In genomic region chr1:38140025-38140487, GRCh38 we compare ENCODE assay signal across 2 cellular contexts.
TF ChIP-seq lines count a peak whose summit lies in the region.

No MANE protein-coding gene starts in this region.

TF ChIP-seq in IMR-90, 13 proteins besides CTCF, POLR2A, EP300 and RAD21:
- TF ChIP-seq MAZ (IDR thresholded peaks at IDR 0.05; ENCODE audit: borderline replicate concordance, low read depth, low read length), result peak; percentile 41; the same call in 1 of the 2 replicates
- peak; percentile 16; the same call in 1 of the 2 replicates for TF ChIP-seq BHLHE40 (IDR thresholded peaks at IDR 0.05; ENCODE audit: low read depth, low read length)
- TF ChIP-seq MAFK (IDR thresholded peaks at IDR 0.05; ENCODE audit: low read depth, low read length), result no peak
- TF ChIP-seq ELK1 (IDR thresholded peaks at IDR 0.05; ENCODE audit: borderline replicate concordance, low read depth, low read length), result no peak
- no peak for TF ChIP-seq RCOR1 (IDR thresholded peaks at IDR 0.05; ENCODE audit: insufficient replicate concordance, low read length)

TF ChIP-seq in H1, 55 proteins besides CTCF, POLR2A, EP300 and RAD21:
- TF ChIP-seq RNF2 (IDR thresholded peaks at IDR 0.05; ENCODE audit: borderline replicate concordance, low read depth, low read length, missing control alignments, poor library complexity, severe bottlenecking) (no peak), USF2 (IDR thresholded peaks at IDR 0.05; ENCODE audit: low read length) (no peak), HDAC6 (IDR thresholded peaks at IDR 0.05; ENCODE audit: low read depth, low read length) (no peak), CHD7 (IDR thresholded peaks at IDR 0.05; ENCODE audit: insufficient replicate concordance, low read length) (no peak), CHD2 (IDR thresholded peaks at IDR 0.05; ENCODE audit: low read length) (no peak), ASH2L (IDR thresholded peaks at IDR 0.05; ENCODE audit: low read length) (peak; percentile 70), FOSL1 (IDR thresholded peaks at IDR 0.05; ENCODE audit: insufficient read depth, low read depth, low read length) (no peak), SIX5 (IDR thresholded peaks at IDR 0.05; ENCODE audit: low read depth, low read length) (no peak), SUZ12 (IDR thresholded peaks at IDR 0.05; ENCODE audit: low read length) (no peak), TAF1 (IDR thresholded peaks at IDR 0.05; ENCODE audit: low read depth, low read length) (no peak), GABPA (IDR thresholded peaks at IDR 0.05; ENCODE audit: borderline replicate concordance, insufficient read depth, low read length) (no peak), E2F6 (IDR thresholded peaks at IDR 0.05) (0 out of 2 replicates have a peak, but pooled peaks have one; percentile 37), TAF7 (optimal IDR thresholded peaks at IDR 0.05; ENCODE audit: borderline replicate concordance, low read depth, low read length) (no peak), JUN (IDR thresholded peaks at IDR 0.05; ENCODE audit: low read depth, low read length) (no peak), EZH2 (IDR thresholded peaks at IDR 0.05; ENCODE audit: low read depth, low read length, severe bottlenecking) (no peak), MAFK (IDR thresholded peaks at IDR 0.05; ENCODE audit: low read depth, low read length) (0 out of 2 replicates have a peak, but pooled peaks have one; percentile 16), BCL11A (IDR thresholded peaks at IDR 0.05; ENCODE audit: low read depth in 2 of 2, low read length in 2 of 2) (no peak), RXRA (IDR thresholded peaks at IDR 0.05; ENCODE audit: insufficient read depth, low read depth, low read length) (no peak), POLR2AphosphoS5 (IDR thresholded peaks at IDR 0.05; ENCODE audit: low read depth, low read length) (no peak), CTBP2 (IDR thresholded peaks at IDR 0.05; ENCODE audit: borderline replicate concordance, insufficient read depth, insufficient read length, low read length) (peak; percentile 51), SRF (IDR thresholded peaks at IDR 0.05; ENCODE audit: low read depth, low read length) (no peak), TEAD4 (IDR thresholded peaks at IDR 0.05; ENCODE audit: low read depth, low read length) (peak; percentile 64), NANOG (IDR thresholded peaks at IDR 0.05; ENCODE audit: insufficient read depth, low read depth, low read length, poor library complexity, severe bottlenecking) (no peak), POU5F1 (IDR thresholded peaks at IDR 0.05; ENCODE audit: low read depth, low read length) (no peak), CBX8 (IDR thresholded peaks at IDR 0.05; ENCODE audit: borderline replicate concordance, low read depth, low read length) (no peak), TBP (IDR thresholded peaks at IDR 0.05; ENCODE audit: low read depth, low read length) (no peak), NRF1 (IDR thresholded peaks at IDR 0.05; ENCODE audit: low read depth, low read length) (no peak), EGR1 (IDR thresholded peaks at IDR 0.05; ENCODE audit: borderline replicate concordance, low read depth, low read length) (no peak), MAX (IDR thresholded peaks at IDR 0.05) (peak; percentile 13; the same call in 1 of the 2 replicates), ZNF274 (IDR thresholded peaks at IDR 0.05; ENCODE audit: borderline replicate concordance, extremely low read depth, low read length) (no peak), BACH1 (IDR thresholded peaks at IDR 0.05; ENCODE audit: low read length) (no peak), SIRT6 (IDR thresholded peaks at IDR 0.05; ENCODE audit: low read length) (no peak), ATF3 (IDR thresholded peaks at IDR 0.05; ENCODE audit: insufficient read depth, low read depth, low read length) (no peak), KDM4A (IDR thresholded peaks at IDR 0.05; ENCODE audit: low read depth, low read length, severe bottlenecking) (no peak), JUND (IDR thresholded peaks at IDR 0.05; ENCODE audit: low read length) (no peak), CREB1 (IDR thresholded peaks at IDR 0.05) (no peak), SAP30 (IDR thresholded peaks at IDR 0.05; ENCODE audit: insufficient read depth, insufficient replicate concordance, low read length) (no peak), ATF2 (IDR thresholded peaks at IDR 0.05; ENCODE audit: low read length) (0 out of 2 replicates have a peak, but pooled peaks have one; percentile 46), PHF8 (conservative IDR thresholded peaks at IDR 0.05; ENCODE audit: low read depth, low read length) (no peak), GTF2F1 (IDR thresholded peaks at IDR 0.05; ENCODE audit: borderline replicate concordance, low read depth, low read length) (no peak), HDAC2 (IDR thresholded peaks at IDR 0.05; ENCODE audit: borderline replicate concordance in 1 of 2, low read depth in 2 of 2, low read length in 2 of 2) (no peak), RFX5 (IDR thresholded peaks at IDR 0.05; ENCODE audit: borderline replicate concordance, low read depth, low read length) (no peak), YY1 (IDR thresholded peaks at IDR 0.05; ENCODE audit: low read depth, low read length) (no peak), TCF12 (IDR thresholded peaks at IDR 0.05; ENCODE audit: low read depth, low read length) (no peak), SP1 (IDR thresholded peaks at IDR 0.05; ENCODE audit: low read depth, low read length) (peak; percentile 47; the same call in 1 of the 2 replicates), SIN3A (conservative IDR thresholded peaks at IDR 0.05 in 1 of 2, IDR thresholded peaks at IDR 0.05 in 1 of 2; ENCODE audit: low read depth in 1 of 2, low read length in 2 of 2) (no peak), KDM5A (IDR thresholded peaks at IDR 0.05; ENCODE audit: low read length) (no peak), CEBPB (IDR thresholded peaks at IDR 0.05; ENCODE audit: low read depth, low read length) (no peak)
TF ChIP-seq in H1: peak in this region for 8.
